10 cellular contexts compared by ENCODE assay signal in genomic region chr10:80413152-80413996, GRCh38. TPM values are rescaled to one million over a fixed set of nuclear protein-coding genes. Genes with fewer than 3 reads are reported as not detected.
DNase-seq lines count a peak whose midpoint lies in the region; ATAC-seq, FAIRE-seq and TF ChIP-seq lines count a peak whose summit lies in the region.
"Had no signal": no experiment of that assay in that cellular context is flagged by ENCODE, and none has a peak within 500 bp of the region (broad histone marks: within the 10 kb centered on the region; RNA-seq: fewer than 3 reads in every experiment).

No MANE protein-coding gene starts in this region.

- no peaks in the 10 kb centered on the region for H3K79me1 ChIP-seq in H9 (ENCODE audit: insufficient read depth, low read depth, low read length, poor library complexity, severe bottlenecking)

- H2AK5ac ChIP-seq in H9 (ENCODE audit: insufficient read length, low read length), result no peak overlapping the region

- dilution Hi-C loops in keratinocyte (cut with MboI; ENCODE audit: extremely low pct_ligation_motif_present, low sequenced_read_pairs), result no loop called here

- no peaks in the 10 kb centered on the region for H3K36me3 Mint-ChIP-seq in activated T-cell treated with anti-CD3 and anti-CD28 coated beads, Interleukin-2, amount 50 U/mL, for 4 hours (ENCODE audit: insufficient read depth)
- H3K36me3 Mint-ChIP-seq in type B pancreatic cell, result peaks cover 6% of the 10 kb centered on the region
- peaks cover 2 to 15% (median 3%) of the 10 kb centered on the region in 3 experiments; a peak in 5 of 7 replicates for H3K36me3 Mint-ChIP-seq in H9 (ENCODE audit: insufficient read depth in 1 of 3, low read depth in 3 of 3)

- no peak overlapping the region for H2BK120ac ChIP-seq in H9 (ENCODE audit: low read depth, low read length, poor library complexity, severe bottlenecking)

- H3K18ac ChIP-seq in H9 (ENCODE audit: insufficient read length, low read depth, low read length), result no peak overlapping the region

- DNase-seq in activated T-cell treated with anti-CD3 and anti-CD28 coated beads, Interleukin-2, amount 50 U/mL, for 4 hours, result no peak
- no peak for DNase-seq in activated T-cell treated with anti-CD3 and anti-CD28 coated beads for 4 hours
- DNase-seq in astrocyte of the hippocampus (ENCODE audit: low read depth, low spot score), result peak; percentile 78
- peak; percentile 50 for DNase-seq in keratinocyte (ENCODE audit: low read depth, low spot score)
- DNase-seq in type B pancreatic cell (ENCODE audit: extremely low spot score, unreplicated experiment), result no peak
- DNase-seq in H9, result no peak
- DNase-seq: CD4-positive, CD25-positive, alpha-beta regulatory T cell; NCI-H1105 treated with DMSO at 0.1 percent for 48 hours had no signal

- peaks cover 0 to 3% of the 10 kb centered on the region in 2 experiments for H3K36me3 ChIP-seq in keratinocyte (ENCODE audit: control insufficient read depth in 2 of 2, extremely low read depth in 1 of 2, insufficient read depth in 2 of 2, low read length in 2 of 2)

- H3K56ac ChIP-seq in H9 (ENCODE audit: insufficient read length, low read depth, low read length), result no peak overlapping the region

- H3K27me3 Mint-ChIP-seq in activated T-cell treated with anti-CD3 and anti-CD28 coated beads, Interleukin-2, amount 50 U/mL, for 4 hours (ENCODE audit: low read depth), result peaks cover 2% of the 10 kb centered on the region
- H3K27me3 Mint-ChIP-seq in type B pancreatic cell, result no peaks in the 10 kb centered on the region
- H3K27me3 Mint-ChIP-seq in H9 (ENCODE audit: low read depth), result peaks cover 25% of the 10 kb centered on the region

- no peak overlapping the region for H2BK5ac ChIP-seq in H9 (ENCODE audit: insufficient read length, low read length)

- H2BK20ac ChIP-seq in H9 (ENCODE audit: low read depth, low read length, poor library complexity, severe bottlenecking), result no peak overlapping the region

- peak overlapping the region; percentile 32 to 64 (median 39) for H3K4me3 ChIP-seq in keratinocyte (ENCODE audit: control insufficient read depth in 2 of 3, extremely low read depth in 1 of 3, insufficient read depth in 2 of 3, low read depth in 1 of 3, low read length in 3 of 3)

- H3K23me2 ChIP-seq in H9 (ENCODE audit: insufficient read length, low read depth, low read length, poor library complexity, severe bottlenecking), result peaks cover 8% of the 10 kb centered on the region

- H2BK15ac ChIP-seq in H9 (ENCODE audit: low read depth, low read length), result no peak overlapping the region

- no peak overlapping the region for H4K8ac ChIP-seq in H9 (replicated peaks; ENCODE audit: insufficient read length, low read depth, low read length)

- H3T11ph ChIP-seq in H9 (ENCODE audit: low read length), result no peak overlapping the region

- peaks cover 8% of the 10 kb centered on the region for H3K79me2 ChIP-seq in keratinocyte (ENCODE audit: control insufficient read depth, insufficient read depth, low read length)
- H3K79me2 ChIP-seq in H9 (ENCODE audit: insufficient read depth, low read length), result peaks cover 4% of the 10 kb centered on the region; the same call in 1 of the 2 replicates

- H3K4ac ChIP-seq in H9 (ENCODE audit: low read depth, low read length), result no peak overlapping the region

- peaks cover 3% of the 10 kb centered on the region for H3K9me1 ChIP-seq in keratinocyte (ENCODE audit: control insufficient read depth, extremely low read depth, insufficient read depth, low read length)

- H3K4me1 ChIP-seq in keratinocyte (ENCODE audit: control insufficient read depth, extremely low read depth, insufficient read depth, low read length) (peaks cover 76% of the 10 kb centered on the region), H9 (ENCODE audit: insufficient read depth, low read length) (no peaks in the 10 kb centered on the region; the same call in 1 of the 2 replicates)

- no peaks in the 10 kb centered on the region for H3K9me3 ChIP-seq in keratinocyte (ENCODE audit: control insufficient read depth, low read depth, low read length)
- no peaks in the 10 kb centered on the region for H3K9me3 ChIP-seq in H9 (ENCODE audit: control insufficient read depth, low read depth, low read length)

- no peak overlapping the region; the same call in 1 of the 2 replicates for H3K14ac ChIP-seq in H9 (ENCODE audit: insufficient read depth, low read length)

- no peak overlapping the region for H4K91ac ChIP-seq in H9 (ENCODE audit: insufficient read length, low read depth, low read length)

- no peak overlapping the region for H3K4me3 Mint-ChIP-seq in activated T-cell treated with anti-CD3 and anti-CD28 coated beads, Interleukin-2, amount 50 U/mL, for 4 hours
- H3K4me3 Mint-ChIP-seq in type B pancreatic cell (peak overlapping the region; percentile 24), H9 (no peak overlapping the region)

- peak overlapping the region; percentile 41 for H2AFZ ChIP-seq in keratinocyte (ENCODE audit: control insufficient read depth, low read length)
- no peak overlapping the region for H2AFZ ChIP-seq in H9 (ENCODE audit: low read length)

- H4K20me1 ChIP-seq in keratinocyte (ENCODE audit: control insufficient read depth, extremely low read depth, insufficient read depth, low read length) (no peaks in the 10 kb centered on the region), H9 (ENCODE audit: control insufficient read depth, insufficient read depth, insufficient read length) (no peaks in the 10 kb centered on the region)

- peak overlapping the region; percentile 32 for H3K27ac ChIP-seq in keratinocyte (ENCODE audit: control insufficient read depth, insufficient read depth, low read length)
- H3K27ac ChIP-seq in H9 (ENCODE audit: insufficient read length, low read depth, low read length), result no peak overlapping the region

- H3K27me3 ChIP-seq in keratinocyte (ENCODE audit: control insufficient read depth, extremely low read depth, insufficient read depth, low read length) (no peaks in the 10 kb centered on the region), H9 (ENCODE audit: insufficient read depth, low read length) (no peaks in the 10 kb centered on the region; the same call in 1 of the 2 replicates)

- WGBS in H9 (ENCODE audit: extremely low coverage, insufficient read length, low lambda C conversion rate), result no CpG with 5 or more reads among the region's 13 CpGs

- ATAC-seq in activated T-cell treated with anti-CD3 and anti-CD28 coated beads, Interleukin-2, amount 50 U/mL, for 4 hours, result peak; percentile 23 to 38
- ATAC-seq in HG03354 (IDR thresholded peaks at IDR 0.05; ENCODE audit: poor library complexity, severe bottlenecking, unreplicated experiment) (no peak), GM21529 (IDR thresholded peaks at IDR 0.05; ENCODE audit: unreplicated experiment) (no peak)

- peak overlapping the region; percentile 85 for H3K4me2 ChIP-seq in keratinocyte (ENCODE audit: control insufficient read depth, extremely low read depth, insufficient read depth, low read depth, low read length)
- H3K4me2 ChIP-seq in H9 (ENCODE audit: insufficient read depth, insufficient read length, low read length), result no peak overlapping the region

- TF ChIP-seq CTCF in keratinocyte (optimal IDR thresholded peaks at IDR 0.05 in 1 of 3, IDR thresholded peaks at IDR 0.05 in 1 of 3, conservative IDR thresholded peaks at IDR 0.05 in 1 of 3; ENCODE audit: extremely low read depth in 1 of 3, insufficient read depth in 2 of 3, low read length in 3 of 3) (no peak), type B pancreatic cell (conservative IDR thresholded peaks at IDR 0.05) (no peak), H9 (conservative IDR thresholded peaks at IDR 0.05) (no peak)

- no peak overlapping the region for H4K5ac ChIP-seq in H9 (ENCODE audit: insufficient read length, low read depth, low read length)

- H3K4me1 Mint-ChIP-seq in activated T-cell treated with anti-CD3 and anti-CD28 coated beads, Interleukin-2, amount 50 U/mL, for 4 hours (ENCODE audit: low read depth), result peaks cover 6% of the 10 kb centered on the region
- peaks cover 82% of the 10 kb centered on the region for H3K4me1 Mint-ChIP-seq in type B pancreatic cell (ENCODE audit: unreplicated experiment)
- peaks cover 63 to 71% of the 10 kb centered on the region in 2 experiments for H3K4me1 Mint-ChIP-seq in H9

- FAIRE-seq in keratinocyte (lab: Jason Lieb, UNC), result peak; percentile 79

- no peak overlapping the region for H3K23ac ChIP-seq in H9 (ENCODE audit: insufficient read length, low read depth, low read length)

- H3K9ac ChIP-seq in keratinocyte (ENCODE audit: control insufficient read depth, extremely low read depth, insufficient read depth, low read length) (peak overlapping the region; percentile 46), H9 (ENCODE audit: extremely low read depth, insufficient read length, low read length) (no peak overlapping the region)

- peak overlapping the region; percentile 67 for H3K27ac Mint-ChIP-seq in type B pancreatic cell
- no peak overlapping the region for H3K27ac Mint-ChIP-seq in H9

- H2BK12ac ChIP-seq in H9 (ENCODE audit: insufficient read length, low read depth, low read length), result no peak overlapping the region

- H3K9me3 Mint-ChIP-seq in activated T-cell treated with anti-CD3 and anti-CD28 coated beads, Interleukin-2, amount 50 U/mL, for 4 hours, result no peaks in the 10 kb centered on the region
- H3K9me3 Mint-ChIP-seq in type B pancreatic cell (no peaks in the 10 kb centered on the region), H9 (no peaks in the 10 kb centered on the region)
- H3K9me3 Mint-ChIP-seq: CD4-positive, CD25-positive, alpha-beta regulatory T cell had no signal

RNA-seq across cellular contexts. Expression of gene PRXL2A, which starts 5.0 kb away (rescaled TPM):
- 10 to 100 TPM in 2 of 3 donors, 1 to 10 TPM in 1; 6.1 to 11.1 (median 10.8) TPM for total RNA-seq in activated T-cell treated with anti-CD3 and anti-CD28 coated beads, Interleukin-2, amount 50 U/mL, for 4 hours
- polyA plus RNA-seq in keratinocyte, result 50.2 to 71.6 TPM (median 53.3 TPM) in 3 replicates
- 28.2 TPM for polyA plus RNA-seq in keratinocyte (2011; ENCODE audit: low read depth)
- 40.1 and 45.4 TPM in 2 replicates for polyA plus RNA-seq in keratinocyte (2011; cell fraction: cytosol; rRNA removed)
- polyA plus RNA-seq in keratinocyte (2011; cell fraction: nucleus; rRNA removed), result 39.3 and 51.0 TPM in 2 replicates
- 36.5 and 39.4 TPM in 2 replicates for polyA plus RNA-seq in keratinocyte (2012; ENCODE audit: low replicate concordance)
- 7.6 to 27.0 TPM (median 20.6 TPM) in 3 replicates for polyA minus RNA-seq in keratinocyte
- polyA minus RNA-seq in keratinocyte (2011; cell fraction: cytosol; rRNA and poly(A)+ RNA removed), result 16.5 TPM
- polyA minus RNA-seq in keratinocyte (2011; cell fraction: nucleus; rRNA and poly(A)+ RNA removed), result 11.3 and 24.3 TPM in 2 replicates
- total RNA-seq in type B pancreatic cell (ENCODE audit: low replicate concordance), result 73.5 and 89.2 TPM in 2 replicates
- 43.4 and 47.1 TPM in 2 replicates for total RNA-seq in H9 (2021)

RNA-seq across cellular contexts. Expression of gene TSPAN14, which starts 40.7 kb away (rescaled TPM):
- 10 to 100 TPM; 31.8 to 36.2 (median 35.0) TPM for total RNA-seq in activated T-cell treated with anti-CD3 and anti-CD28 coated beads, Interleukin-2, amount 50 U/mL, for 4 hours
- polyA plus RNA-seq in keratinocyte, result 71.1 to 191 TPM (median 87.0 TPM) in 3 replicates
- 24.8 TPM for polyA plus RNA-seq in keratinocyte (2011; ENCODE audit: low read depth)
- 64.9 and 73.6 TPM in 2 replicates for polyA plus RNA-seq in keratinocyte (2011; cell fraction: cytosol; rRNA removed)
- 286 and 296 TPM in 2 replicates for polyA plus RNA-seq in keratinocyte (2011; cell fraction: nucleus; rRNA removed)
- 89.0 and 143 TPM in 2 replicates for polyA plus RNA-seq in keratinocyte (2012; ENCODE audit: low replicate concordance)
- polyA minus RNA-seq in keratinocyte, result 94.5 to 356 TPM (median 124 TPM) in 3 replicates
- polyA minus RNA-seq in keratinocyte (2011; cell fraction: cytosol; rRNA and poly(A)+ RNA removed), result 73.1 TPM
- polyA minus RNA-seq in keratinocyte (2011; cell fraction: nucleus; rRNA and poly(A)+ RNA removed), result 118 and 190 TPM in 2 replicates
- 111 and 159 TPM in 2 replicates for total RNA-seq in type B pancreatic cell (ENCODE audit: low replicate concordance)
- total RNA-seq in H9 (2021), result 46.6 and 46.8 TPM in 2 replicates

RNA-seq across cellular contexts. Expression of gene DYDC2, which starts 56.8 kb away (rescaled TPM):
- total RNA-seq in activated T-cell treated with anti-CD3 and anti-CD28 coated beads, Interleukin-2, amount 50 U/mL, for 4 hours, result not detected
- not detected in 3 replicates for polyA plus RNA-seq in keratinocyte
- polyA plus RNA-seq in keratinocyte (2011; ENCODE audit: low read depth), result not detected
- polyA plus RNA-seq in keratinocyte (2011; cell fraction: cytosol; rRNA removed), result 0.19 TPM in 1 of 2 replicates, not detected in the other
- polyA plus RNA-seq in keratinocyte (2011; cell fraction: nucleus; rRNA removed), result not detected in 2 replicates
- polyA plus RNA-seq in keratinocyte (2012; ENCODE audit: low replicate concordance), result not detected in 2 replicates
- not detected in 3 replicates for polyA minus RNA-seq in keratinocyte
- not detected for polyA minus RNA-seq in keratinocyte (2011; cell fraction: cytosol; rRNA and poly(A)+ RNA removed)
- polyA minus RNA-seq in keratinocyte (2011; cell fraction: nucleus; rRNA and poly(A)+ RNA removed), result not detected in 2 replicates
- total RNA-seq in type B pancreatic cell (ENCODE audit: low replicate concordance), result 1.1 TPM in 1 of 2 replicates, not detected in the other
- 2.6 and 2.8 TPM in 2 replicates for total RNA-seq in H9 (2021)
- total RNA-seq: CD4-positive, CD25-positive, alpha-beta regulatory T cell had no signal
- polyA plus RNA-seq: CD4-positive, CD25-positive, alpha-beta regulatory T cell had no signal

RNA-seq across cellular contexts. Expression of gene DYDC1, which starts 56.8 kb away (rescaled TPM):
- not detected for total RNA-seq in activated T-cell treated with anti-CD3 and anti-CD28 coated beads, Interleukin-2, amount 50 U/mL, for 4 hours
- not detected in 3 replicates for polyA plus RNA-seq in keratinocyte
- polyA plus RNA-seq in keratinocyte (2011; ENCODE audit: low read depth), result not detected
- not detected in 2 replicates for polyA plus RNA-seq in keratinocyte (2011; cell fraction: cytosol; rRNA removed)
- polyA plus RNA-seq in keratinocyte (2011; cell fraction: nucleus; rRNA removed), result not detected in 2 replicates
- not detected in 2 replicates for polyA plus RNA-seq in keratinocyte (2012; ENCODE audit: low replicate concordance)
- not detected in 3 replicates for polyA minus RNA-seq in keratinocyte
- polyA minus RNA-seq in keratinocyte (2011; cell fraction: cytosol; rRNA and poly(A)+ RNA removed), result not detected
- polyA minus RNA-seq in keratinocyte (2011; cell fraction: nucleus; rRNA and poly(A)+ RNA removed), result not detected in 2 replicates
- total RNA-seq in type B pancreatic cell (ENCODE audit: low replicate concordance) (0.46 TPM in 1 of 2 replicates, not detected in the other), H9 (2021) (not detected in 2 replicates)
- total RNA-seq: CD4-positive, CD25-positive, alpha-beta regulatory T cell had no signal
- polyA plus RNA-seq: CD4-positive, CD25-positive, alpha-beta regulatory T cell had no signal

Comparison
In these comparisons a context has a peak if more than half of its experiments do, and no peak if none do; other contexts are left out.
1. ATAC-seq: peak in activated T-cell treated with anti-CD3 and anti-CD28 coated beads, Interleukin-2, amount 50 U/mL, for 4 hours (2 of 2); none in HG03354 (single experiment) and GM21529 (single experiment).
2. DNase-seq: peak in astrocyte of the hippocampus (single experiment) and keratinocyte (single experiment); none in activated T-cell treated with anti-CD3 and anti-CD28 coated beads, Interleukin-2, amount 50 U/mL, for 4 hours (single experiment), activated T-cell treated with anti-CD3 and anti-CD28 coated beads for 4 hours (single experiment), type B pancreatic cell (single experiment) and H9 (single experiment).